ENCODE assay signal across 2 cellular contexts in the genomic region with DNA sequence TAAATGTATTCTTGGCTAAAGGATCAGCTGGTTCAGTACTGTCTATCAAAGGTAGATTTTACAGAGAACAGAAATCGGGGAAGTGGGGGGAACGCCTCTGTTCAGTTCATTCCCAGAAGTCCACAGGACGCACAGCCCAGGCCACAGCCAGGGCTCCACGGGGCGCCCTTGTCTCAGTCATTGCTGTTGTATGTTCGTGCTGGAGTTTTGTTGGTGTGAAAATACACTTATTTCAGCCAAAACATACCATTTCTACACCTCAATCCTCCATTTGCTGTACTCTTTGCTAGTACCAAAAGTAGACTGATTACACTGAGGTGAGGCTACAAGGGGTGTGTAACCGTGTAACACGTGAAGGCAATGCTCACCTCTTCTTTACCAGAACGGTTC.
A peak's percentile ranks its signal among the peaks of the same experiment; 100 is the strongest.
TF ChIP-seq lines count a peak whose summit lies in the region.

No MANE protein-coding gene starts in this region.

TF ChIP-seq in HepG2, 621 proteins besides CTCF, POLR2A, EP300 and RAD21:
- TF ChIP-seq MXD4 (CRISPR knock-in tag; IDR thresholded peaks at IDR 0.05) (no peak), HMGXB3 (CRISPR knock-in tag; IDR thresholded peaks at IDR 0.05; ENCODE audit: borderline replicate concordance) (no peak), RBM22 (optimal IDR thresholded peaks at IDR 0.05; ENCODE audit: low read length) (peak; percentile 90), POLR2AphosphoS5 (IDR thresholded peaks at IDR 0.05; ENCODE audit: low read depth, low read length) (peak; percentile 31; the same call in 1 of the 2 replicates), POLR2G (IDR thresholded peaks at IDR 0.05; ENCODE audit: low read depth, low read length) (peak; percentile 45; the same call in 1 of the 2 replicates), GPBP1L1 (CRISPR knock-in tag; IDR thresholded peaks at IDR 0.05) (no peak), NR2F2 (IDR thresholded peaks at IDR 0.05; ENCODE audit: borderline replicate concordance, low read depth) (no peak), ZNF629 (CRISPR knock-in tag; conservative IDR thresholded peaks at IDR 0.05) (no peak)
- TF ChIP-seq, protein P1, sequence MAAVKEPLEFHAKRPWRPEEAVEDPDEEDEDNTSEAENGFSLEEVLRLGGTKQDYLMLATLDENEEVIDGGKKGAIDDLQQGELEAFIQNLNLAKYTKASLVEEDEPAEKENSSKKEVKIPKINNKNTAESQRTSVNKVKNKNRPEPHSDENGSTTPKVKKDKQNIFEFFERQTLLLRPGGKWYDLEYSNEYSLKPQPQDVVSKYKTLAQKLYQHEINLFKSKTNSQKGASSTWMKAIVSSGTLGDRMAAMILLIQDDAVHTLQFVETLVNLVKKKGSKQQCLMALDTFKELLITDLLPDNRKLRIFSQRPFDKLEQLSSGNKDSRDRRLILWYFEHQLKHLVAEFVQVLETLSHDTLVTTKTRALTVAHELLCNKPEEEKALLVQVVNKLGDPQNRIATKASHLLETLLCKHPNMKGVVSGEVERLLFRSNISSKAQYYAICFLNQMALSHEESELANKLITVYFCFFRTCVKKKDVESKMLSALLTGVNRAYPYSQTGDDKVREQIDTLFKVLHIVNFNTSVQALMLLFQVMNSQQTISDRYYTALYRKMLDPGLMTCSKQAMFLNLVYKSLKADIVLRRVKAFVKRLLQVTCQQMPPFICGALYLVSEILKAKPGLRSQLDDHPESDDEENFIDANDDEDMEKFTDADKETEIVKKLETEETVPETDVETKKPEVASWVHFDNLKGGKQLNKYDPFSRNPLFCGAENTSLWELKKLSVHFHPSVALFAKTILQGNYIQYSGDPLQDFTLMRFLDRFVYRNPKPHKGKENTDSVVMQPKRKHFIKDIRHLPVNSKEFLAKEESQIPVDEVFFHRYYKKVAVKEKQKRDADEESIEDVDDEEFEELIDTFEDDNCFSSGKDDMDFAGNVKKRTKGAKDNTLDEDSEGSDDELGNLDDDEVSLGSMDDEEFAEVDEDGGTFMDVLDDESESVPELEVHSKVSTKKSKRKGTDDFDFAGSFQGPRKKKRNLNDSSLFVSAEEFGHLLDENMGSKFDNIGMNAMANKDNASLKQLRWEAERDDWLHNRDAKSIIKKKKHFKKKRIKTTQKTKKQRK (IDR thresholded peaks at IDR 0.05; ENCODE audit: low read length): no peak

TF ChIP-seq in H1, 55 proteins besides CTCF, POLR2A, EP300 and RAD21:
- TF ChIP-seq RXRA (IDR thresholded peaks at IDR 0.05; ENCODE audit: insufficient read depth, low read depth, low read length): no peak
- 0 out of 2 replicates have a peak, but pooled peaks have one; percentile 27 for TF ChIP-seq POLR2AphosphoS5 (IDR thresholded peaks at IDR 0.05; ENCODE audit: low read depth, low read length)
